ENCODE assay signal across 16 cellular contexts in genomic region chr18:76553715-76554603, GRCh38. TPM values are rescaled to one million over a fixed set of nuclear protein-coding genes. Genes with fewer than 3 reads are reported as not detected.
A peak's percentile ranks its signal among the peaks of the same experiment; 100 is the strongest.
DNase-seq lines count a peak whose midpoint lies in the region; ATAC-seq and TF ChIP-seq lines count a peak whose summit lies in the region.
"Had no signal": no experiment of that assay in that cellular context is flagged by ENCODE, and none has a peak within 500 bp of the region (broad histone marks: within the 10 kb centered on the region; RNA-seq: fewer than 3 reads in every experiment).

No MANE protein-coding gene starts in this region.

- TF ChIP-seq POLR2A in esophagus squamous epithelium (IDR thresholded peaks at IDR 0.05): no peak

- ATAC-seq in esophagus mucosa: peak; percentile 82
- ATAC-seq: foreskin keratinocyte; stimulated activated naive CD8-positive, alpha-beta T cell treated with anti-CD3 and anti-CD28 coated beads, Interleukin-15, Interleukin-2, amounts not matched to agents 100 U/mL and 50 U/mL, for 24 hours had no signal

- H3K9me3 ChIP-seq in neutrophil (no peaks in the 10 kb centered on the region), WERI-Rb-1 (ENCODE audit: severe bottlenecking) (no peaks in the 10 kb centered on the region), esophagus squamous epithelium (no peaks in the 10 kb centered on the region)

- DNase-seq in HCEC 1CT (peak; percentile 82), NOMO-1 treated with dmso at 0.1 percent for 144 hours (lab: John Stamatoyannopoulos, UW; ENCODE audit: unreplicated experiment) (peak; percentile 85), WERI-Rb-1 (no peak), esophagus squamous epithelium (lab: John Stamatoyannopoulos, UW) (no peak), nephron progenitor cell (no peak)
- DNase-seq in activated effector memory CD4-positive, alpha-beta T cell treated with Interleukin-2 at 50 U/mL for 16 hours: no peak
- DNase-seq: activated CD4-positive, CD25-positive, alpha-beta regulatory T cell treated with anti-CD3 and anti-CD28 coated beads, Interleukin-2, amount 50 U/mL, for 72 hours; activated gamma-delta T cell treated with Interleukin-2 at 50 U/mL for 16 hours; CD4-positive, alpha-beta memory T cell; foreskin keratinocyte; NCI-H2029 treated with DMSO at 0.1 percent for 48 hours; occipital lobe; SHP77 treated with DMSO at 0.1 percent for 48 hours; stimulated activated naive CD8-positive, alpha-beta T cell treated with anti-CD3 and anti-CD28 coated beads, Interleukin-15, Interleukin-2, amounts not matched to agents 100 U/mL and 50 U/mL, for 24 hours had no signal

- peaks cover 21% of the 10 kb centered on the region for H3K36me3 Mint-ChIP-seq in nephron progenitor cell (ENCODE audit: low read depth)
- H3K36me3 Mint-ChIP-seq: CD4-positive, alpha-beta memory T cell had no signal

- peaks cover 44 to 45% of the 10 kb centered on the region in 2 experiments for H3K4me1 ChIP-seq in neutrophil (ENCODE audit: control insufficient read depth in 1 of 2, insufficient read depth in 1 of 2, low read depth in 1 of 2, low read length in 1 of 2)
- H3K4me1 ChIP-seq in esophagus squamous epithelium: peaks cover 3 to 16% (median 5%) of the 10 kb centered on the region in 3 donors

- H3K36me3 ChIP-seq in neutrophil: no peaks in the 10 kb centered on the region
- H3K36me3 ChIP-seq in WERI-Rb-1: no peaks in the 10 kb centered on the region
- H3K36me3 ChIP-seq in esophagus squamous epithelium: no peaks in the 10 kb centered on the region

- WGBS in esophagus squamous epithelium, 2 donors: 39 to 53% methylated on average over 6 of the region's 6 CpGs

- H3K27ac ChIP-seq in neutrophil (peak overlapping the region; percentile 88), WERI-Rb-1 (no peak overlapping the region), esophagus squamous epithelium (peak overlapping the region in 1 of 4 donors; percentile 55)
- H3K27ac ChIP-seq: foreskin keratinocyte had no signal

- TF ChIP-seq CTCF in neutrophil (IDR thresholded peaks at IDR 0.05) (no peak), WERI-Rb-1 (IDR thresholded peaks at IDR 0.05; ENCODE audit: low read depth, low read length) (no peak), esophagus squamous epithelium (IDR thresholded peaks at IDR 0.05) (no peak), nephron progenitor cell (IDR thresholded peaks at IDR 0.05) (no peak)

- H3K4me3 Mint-ChIP-seq in nephron progenitor cell: no peak overlapping the region
- H3K4me3 Mint-ChIP-seq: CD4-positive, alpha-beta memory T cell had no signal

- peaks cover 17% of the 10 kb centered on the region for H3K9me3 Mint-ChIP-seq in nephron progenitor cell

- peaks cover 12% of the 10 kb centered on the region for H3K27me3 Mint-ChIP-seq in nephron progenitor cell (ENCODE audit: low read depth, poor library complexity)

- H3K4me3 ChIP-seq in neutrophil (ENCODE audit: low read depth in 1 of 2, low read length in 1 of 2) (peak overlapping the region; percentile 45 to 52), WERI-Rb-1 (ENCODE audit: low read depth, low read length) (no peak overlapping the region), esophagus squamous epithelium (no peak overlapping the region)

- no peaks in the 10 kb centered on the region for H3K27me3 ChIP-seq in neutrophil
- no peaks in the 10 kb centered on the region for H3K27me3 ChIP-seq in WERI-Rb-1 (ENCODE audit: insufficient read depth, low read depth, severe bottlenecking)
- no peaks in the 10 kb centered on the region for H3K27me3 ChIP-seq in esophagus squamous epithelium
- H3K27me3 ChIP-seq: foreskin keratinocyte had no signal

- H3K4me1 Mint-ChIP-seq in nephron progenitor cell: peaks cover 3% of the 10 kb centered on the region
- H3K4me1 Mint-ChIP-seq: CD4-positive, alpha-beta memory T cell had no signal

- intact Hi-C loops in esophagus squamous epithelium (cut with DNase I): no loop called here

- H3K27ac Mint-ChIP-seq in nephron progenitor cell: no peak overlapping the region
- H3K27ac Mint-ChIP-seq: CD4-positive, alpha-beta memory T cell had no signal

RNA-seq across cellular contexts. Expression of gene ZNF516, which starts 58.9 kb away (rescaled TPM):
- total RNA-seq in esophagus mucosa (19.3 TPM), esophagus squamous epithelium (10 to 100 TPM; 18.0 to 23.9 (median 19.2) TPM)

Comparison
In these comparisons a context has a peak if more than half of its experiments do, and no peak if none do; other contexts are left out.
1. DNase-seq: peak in HCEC 1CT (single experiment) and NOMO-1 treated with dmso at 0.1 percent for 144 hours (single experiment); none in activated effector memory CD4-positive, alpha-beta T cell treated with Interleukin-2 at 50 U/mL for 16 hours (single experiment), WERI-Rb-1 (single experiment), esophagus squamous epithelium (single experiment) and nephron progenitor cell (single experiment).
2. H3K4me3 ChIP-seq: peak in neutrophil (2 of 2); none in WERI-Rb-1 (single experiment) and esophagus squamous epithelium (0 of 4).